In the genomic region with DNA sequence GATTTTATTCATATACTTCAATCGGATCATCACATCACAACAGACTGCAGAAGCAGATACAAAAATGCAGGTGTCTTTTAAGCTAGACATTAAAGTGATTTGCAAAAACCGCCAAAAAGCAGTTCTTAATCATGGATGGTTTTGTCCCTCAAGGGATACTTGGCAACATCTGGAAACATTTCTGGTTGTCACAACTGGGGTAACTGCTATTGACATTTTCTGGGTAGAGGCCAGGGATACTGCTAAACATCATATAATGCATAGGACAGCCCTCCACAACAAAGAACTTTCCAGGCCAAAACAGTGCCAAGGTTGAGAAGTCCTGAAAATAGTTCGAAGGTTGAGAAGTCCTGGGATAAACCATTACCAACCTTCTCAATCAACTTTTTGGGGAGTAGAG, we compare ENCODE assay signal across 16 cellular contexts.
DNase-seq lines count a peak whose midpoint lies in the region; ATAC-seq, FAIRE-seq and TF ChIP-seq lines count a peak whose summit lies in the region.
"Had no signal": no experiment of that assay in that cellular context is flagged by ENCODE, and none has a peak within 500 bp of the region (broad histone marks: within the 10 kb centered on the region; RNA-seq: fewer than 3 reads in every experiment).

No MANE protein-coding gene starts in this region.

- DNase-seq in A549 (ENCODE audit: low read depth in 1 of 2, low spot score in 1 of 2) (no peak), GM23248 (peak; percentile 22), brain microvascular endothelial cell (no peak), keratinocyte (ENCODE audit: low read depth, low spot score) (no peak), SHP77 treated with DMSO at 0.1 percent for 48 hours (lab: John Stamatoyannopoulos, UW) (no peak), NCI-H1436 (lab: John Stamatoyannopoulos, UW) (no peak), T1000 (lab: John Stamatoyannopoulos, UW) (no peak)
- DNase-seq: BE2C; CD8-positive, alpha-beta memory T cell; Karpas-422; NCI-H1105 treated with DMSO at 0.1 percent for 48 hours; NCI-H187 treated with DMSO at 0.1 percent for 48 hours; NCI-H2171 had no signal

- no peaks in the 10 kb centered on the region for H3K27me3 ChIP-seq in GM23248 (replicated peaks; ENCODE audit: insufficient read depth)
- no peaks in the 10 kb centered on the region for H3K27me3 ChIP-seq in brain microvascular endothelial cell (replicated peaks)
- no peaks in the 10 kb centered on the region for H3K27me3 ChIP-seq in keratinocyte (ENCODE audit: control insufficient read depth, extremely low read depth, insufficient read depth, low read length)
- H3K27me3 ChIP-seq: BE2C, SJSA1 had no signal

- H3K9me1 ChIP-seq in keratinocyte (ENCODE audit: control insufficient read depth, extremely low read depth, insufficient read depth, low read length): no peaks in the 10 kb centered on the region

- POLR2A ChIA-PET in A549 (lab: Yijun Ruan, JAX): no interaction called here

- in situ Hi-C loops in GM23248 (cut with MboI): no loop called here
- in situ Hi-C loops in brain microvascular endothelial cell (cut with HindIII; ENCODE audit: low pct_ligation_motif_present, low sequenced_read_pairs): no loop called here

- no peaks in the 10 kb centered on the region for H4K20me1 ChIP-seq in GM23248 (ENCODE audit: insufficient read depth)
- H4K20me1 ChIP-seq in keratinocyte (ENCODE audit: control insufficient read depth, extremely low read depth, insufficient read depth, low read length): no peaks in the 10 kb centered on the region

- H3K9me3 ChIP-seq in A549 (no peaks in the 10 kb centered on the region), GM23248 (ENCODE audit: low read depth) (no peaks in the 10 kb centered on the region), keratinocyte (ENCODE audit: control insufficient read depth, low read depth, low read length) (no peaks in the 10 kb centered on the region)
- H3K9me3 ChIP-seq: BE2C, SJSA1 had no signal

- H3K4me2 ChIP-seq in A549 (peak overlapping the region; percentile 44), GM23248 (ENCODE audit: unreplicated experiment) (peak overlapping the region; percentile 45), keratinocyte (ENCODE audit: control insufficient read depth, extremely low read depth, insufficient read depth, low read depth, low read length) (peak overlapping the region; percentile 40)

- TF ChIP-seq EP300 in A549 (IDR thresholded peaks at IDR 0.05): no peak

- CTCF ChIA-PET in A549 (lab: Yijun Ruan, JAX): no interaction called here

- no peaks in the 10 kb centered on the region for H3K36me3 ChIP-seq in GM23248 (ENCODE audit: low read depth)
- H3K36me3 ChIP-seq in brain microvascular endothelial cell (replicated peaks): no peaks in the 10 kb centered on the region
- H3K36me3 ChIP-seq in keratinocyte (ENCODE audit: control insufficient read depth in 2 of 2, extremely low read depth in 1 of 2, insufficient read depth in 2 of 2, low read length in 2 of 2): peaks cover 0 to 2% of the 10 kb centered on the region in 2 experiments
- H3K36me3 ChIP-seq: BE2C had no signal

- FAIRE-seq in A549 (lab: Jason Lieb, UNC) (no peak), keratinocyte (lab: Jason Lieb, UNC) (no peak)
- FAIRE-seq: HepG2 had no signal

- no peak for TF ChIP-seq RAD21 in A549 (conservative IDR thresholded peaks at IDR 0.05 in 1 of 2, IDR thresholded peaks at IDR 0.05 in 1 of 2)

- H3K4me3 ChIP-seq in A549 (no peak overlapping the region), GM23248 (0 out of 2 replicates have a peak overlapping the region, but pooled peaks have one; percentile 7), brain microvascular endothelial cell (ENCODE audit: low read depth, low read length) (no peak overlapping the region), keratinocyte (ENCODE audit: control insufficient read depth in 2 of 3, extremely low read depth in 1 of 3, insufficient read depth in 2 of 3, low read depth in 1 of 3, low read length in 3 of 3) (no peak overlapping the region)
- H3K4me3 ChIP-seq: SJSA1 had no signal

- no peaks in the 10 kb centered on the region for H3K9me2 ChIP-seq in GM23248 (ENCODE audit: insufficient read depth)

- dilution Hi-C loops in keratinocyte (cut with MboI; ENCODE audit: extremely low pct_ligation_motif_present, low sequenced_read_pairs): no loop called here

- TF ChIP-seq CTCF in A549 (IDR thresholded peaks at IDR 0.05) (no peak), brain microvascular endothelial cell (IDR thresholded peaks at IDR 0.05; ENCODE audit: low read depth, low read length, missing control alignments) (no peak), keratinocyte (optimal IDR thresholded peaks at IDR 0.05 in 1 of 3, IDR thresholded peaks at IDR 0.05 in 1 of 3, conservative IDR thresholded peaks at IDR 0.05 in 1 of 3; ENCODE audit: extremely low read depth in 1 of 3, insufficient read depth in 2 of 3, low read length in 3 of 3) (no peak)

- no peak for TF ChIP-seq POLR2A in A549 (IDR thresholded peaks at IDR 0.05; ENCODE audit: low read length)

- H3K79me2 ChIP-seq in GM23248 (ENCODE audit: insufficient read depth) (peaks cover 77% of the 10 kb centered on the region), keratinocyte (ENCODE audit: control insufficient read depth, insufficient read depth, low read length) (peaks cover 3% of the 10 kb centered on the region)

- H2AFZ ChIP-seq in GM23248: no peak overlapping the region
- H2AFZ ChIP-seq in keratinocyte (ENCODE audit: control insufficient read depth, low read length): no peak overlapping the region

- peak overlapping the region; percentile 56 to 64; a peak in 5 of 6 replicates for H3K27ac ChIP-seq in A549
- H3K27ac ChIP-seq in GM23248: peak overlapping the region; percentile 81
- peak overlapping the region; percentile 60 for H3K27ac ChIP-seq in brain microvascular endothelial cell
- peak overlapping the region; percentile 69 for H3K27ac ChIP-seq in keratinocyte (ENCODE audit: control insufficient read depth, insufficient read depth, low read length)

- peaks cover 31% of the 10 kb centered on the region for H3F3A ChIP-seq in GM23248 (ENCODE audit: insufficient read depth)

- H3K4me1 ChIP-seq in A549 (peaks cover 28% of the 10 kb centered on the region), GM23248 (ENCODE audit: insufficient read depth) (peaks cover 25% of the 10 kb centered on the region), keratinocyte (ENCODE audit: control insufficient read depth, extremely low read depth, insufficient read depth, low read length) (peaks cover 16% of the 10 kb centered on the region)
- H3K4me1 ChIP-seq: BE2C had no signal

- WGBS in A549 (ENCODE audit: missing lambda C conversion rate): 88% methylated on average over 3 of the region's 3 CpGs
- WGBS in GM23248 (ENCODE audit: low coverage in 1 of 2, low lambda C conversion rate in 2 of 2, missing lambda C conversion rate in 2 of 2), 2 experiments: 48 to 49% methylated on average over 3 of the region's 3 CpGs

- H3K9ac ChIP-seq in GM23248 (no peak overlapping the region), keratinocyte (ENCODE audit: control insufficient read depth, extremely low read depth, insufficient read depth, low read length) (no peak overlapping the region)

- ATAC-seq in A549: no peak
- no peak for ATAC-seq in GM21723 (IDR thresholded peaks at IDR 0.05; ENCODE audit: unreplicated experiment)
- ATAC-seq: HepG2 had no signal

TF ChIP-seq in A549, 52 proteins besides CTCF, POLR2A, EP300 and RAD21 (continues in another document):
- TF ChIP-seq HDAC2 (IDR thresholded peaks at IDR 0.05) (no peak), RCOR1 (IDR thresholded peaks at IDR 0.05; ENCODE audit: low read depth, low read length) (no peak), POLR2AphosphoS2 (conservative IDR thresholded peaks at IDR 0.05; ENCODE audit: low read length) (no peak), TP53 (CRISPR knock-in tag; IDR thresholded peaks at IDR 0.05) (no peak), CBX8 (IDR thresholded peaks at IDR 0.05) (no peak), NPAS2 (CRISPR knock-in tag; IDR thresholded peaks at IDR 0.05; ENCODE audit: borderline replicate concordance) (no peak), JUN (IDR thresholded peaks at IDR 0.05) (no peak), NFE2L2 (conservative IDR thresholded peaks at IDR 0.05; ENCODE audit: low read length) (no peak), CHD4 (IDR thresholded peaks at IDR 0.05; ENCODE audit: borderline replicate concordance) (no peak), MYC (IDR thresholded peaks at IDR 0.05; ENCODE audit: borderline replicate concordance, low read length) (no peak), KDM5A (IDR thresholded peaks at IDR 0.05) (no peak)
- TF ChIP-seq, protein P1, sequence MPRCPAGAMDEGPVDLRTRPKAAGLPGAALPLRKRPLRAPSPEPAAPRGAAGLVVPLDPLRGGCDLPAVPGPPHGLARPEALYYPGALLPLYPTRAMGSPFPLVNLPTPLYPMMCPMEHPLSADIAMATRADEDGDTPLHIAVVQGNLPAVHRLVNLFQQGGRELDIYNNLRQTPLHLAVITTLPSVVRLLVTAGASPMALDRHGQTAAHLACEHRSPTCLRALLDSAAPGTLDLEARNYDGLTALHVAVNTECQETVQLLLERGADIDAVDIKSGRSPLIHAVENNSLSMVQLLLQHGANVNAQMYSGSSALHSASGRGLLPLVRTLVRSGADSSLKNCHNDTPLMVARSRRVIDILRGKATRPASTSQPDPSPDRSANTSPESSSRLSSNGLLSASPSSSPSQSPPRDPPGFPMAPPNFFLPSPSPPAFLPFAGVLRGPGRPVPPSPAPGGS (IDR thresholded peaks at IDR 0.05): no peak
- TF ChIP-seq, protein P2, sequence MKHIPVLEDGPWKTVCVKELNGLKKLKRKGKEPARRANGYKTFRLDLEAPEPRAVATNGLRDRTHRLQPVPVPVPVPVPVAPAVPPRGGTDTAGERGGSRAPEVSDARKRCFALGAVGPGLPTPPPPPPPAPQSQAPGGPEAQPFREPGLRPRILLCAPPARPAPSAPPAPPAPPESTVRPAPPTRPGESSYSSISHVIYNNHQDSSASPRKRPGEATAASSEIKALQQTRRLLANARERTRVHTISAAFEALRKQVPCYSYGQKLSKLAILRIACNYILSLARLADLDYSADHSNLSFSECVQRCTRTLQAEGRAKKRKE (CRISPR knock-in tag; IDR thresholded peaks at IDR 0.05; ENCODE audit: low read depth): no peak
- TF ChIP-seq, protein P3, sequence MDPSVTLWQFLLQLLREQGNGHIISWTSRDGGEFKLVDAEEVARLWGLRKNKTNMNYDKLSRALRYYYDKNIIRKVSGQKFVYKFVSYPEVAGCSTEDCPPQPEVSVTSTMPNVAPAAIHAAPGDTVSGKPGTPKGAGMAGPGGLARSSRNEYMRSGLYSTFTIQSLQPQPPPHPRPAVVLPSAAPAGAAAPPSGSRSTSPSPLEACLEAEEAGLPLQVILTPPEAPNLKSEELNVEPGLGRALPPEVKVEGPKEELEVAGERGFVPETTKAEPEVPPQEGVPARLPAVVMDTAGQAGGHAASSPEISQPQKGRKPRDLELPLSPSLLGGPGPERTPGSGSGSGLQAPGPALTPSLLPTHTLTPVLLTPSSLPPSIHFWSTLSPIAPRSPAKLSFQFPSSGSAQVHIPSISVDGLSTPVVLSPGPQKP (IDR thresholded peaks at IDR 0.05; ENCODE audit: low read depth, low read length): no peak
- TF ChIP-seq, protein P4, sequence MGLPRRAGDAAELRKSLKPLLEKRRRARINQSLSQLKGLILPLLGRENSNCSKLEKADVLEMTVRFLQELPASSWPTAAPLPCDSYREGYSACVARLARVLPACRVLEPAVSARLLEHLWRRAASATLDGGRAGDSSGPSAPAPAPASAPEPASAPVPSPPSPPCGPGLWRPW (IDR thresholded peaks at IDR 0.05): no peak
